In genomic region chr5:43000914-43001313, GRCh38 we compare ENCODE assay signal across 15 cellular contexts. TPM values are rescaled to one million over a fixed set of nuclear protein-coding genes. Genes with fewer than 3 reads are reported as not detected.
DNase-seq lines count a peak whose midpoint lies in the region; ATAC-seq and TF ChIP-seq lines count a peak whose summit lies in the region.
"Had no signal": no experiment of that assay in that cellular context is flagged by ENCODE, and none has a peak within 500 bp of the region (broad histone marks: within the 10 kb centered on the region; RNA-seq: fewer than 3 reads in every experiment).

No MANE protein-coding gene starts in this region.

- H3K4me3 ChIP-seq in HUES64 (ENCODE audit: low read length), result peak overlapping the region; percentile 54
- no peak overlapping the region for H3K4me3 ChIP-seq in CD8-positive, alpha-beta memory T cell (ENCODE audit: low read length)

- peaks cover 86% of the 10 kb centered on the region for H3K27me3 ChIP-seq in HUES64 (ENCODE audit: insufficient read depth, low read length)
- H3K27me3 ChIP-seq in CD8-positive, alpha-beta memory T cell (ENCODE audit: insufficient read depth, low read length, poor library complexity, severe bottlenecking), result no peaks in the 10 kb centered on the region

- BruUV-seq in Calu3 (replicated peaks; lab: Mats Ljungman, UMichigan), result no TSS peak

- H3K9ac ChIP-seq in HUES64 (ENCODE audit: low read depth, low read length), result no peak overlapping the region

- TF ChIP-seq CTCF in Calu3 (IDR thresholded peaks at IDR 0.05; ENCODE audit: unreplicated experiment), result no peak
- TF ChIP-seq CTCF in endothelial cell (IDR thresholded peaks at IDR 0.05; ENCODE audit: unreplicated experiment), result no peak

- H3K9me3 ChIP-seq in HUES64 (ENCODE audit: insufficient read depth, low read depth, low read length), result no peaks in the 10 kb centered on the region
- no peaks in the 10 kb centered on the region for H3K9me3 ChIP-seq in CD8-positive, alpha-beta memory T cell (ENCODE audit: low read length)

- intact Hi-C loops in Calu3 (cut with micrococcal nuclease; ENCODE audit: unreplicated experiment), result no loop called here

- H3K36me3 ChIP-seq in HUES64 (ENCODE audit: insufficient read depth, low read length), result no peaks in the 10 kb centered on the region
- H3K36me3 ChIP-seq in CD8-positive, alpha-beta memory T cell (ENCODE audit: insufficient read depth, low read length), result no peaks in the 10 kb centered on the region

- in situ Hi-C loops in ACHN (cut with HindIII; ENCODE audit: low pct_ligation_motif_present, low pct_unique_long_range_greater_than_20kb, low sequenced_read_pairs), result no loop called here

- DNase-seq in Calu3 (peak; percentile 56), endothelial cell (ENCODE audit: low spot score) (no peak), naive B cell (no peak), ACHN (no peak)
- no peak for DNase-seq in CD8-positive, alpha-beta memory T cell
- DNase-seq: activated naive CD8-positive, alpha-beta T cell treated with anti-CD3 and anti-CD28 coated beads, Interleukin-2, amount 10 ng/mL, durations not matched to agents 7 days and 5 days; activated T-cell treated with anti-CD3 and anti-CD28 coated beads, Interleukin-2, amount 50 U/mL, for 24 hours; central memory CD4-positive, alpha-beta T cell; GOT3; MM.1S; NCI-H2029; stimulated activated CD4-positive, alpha-beta T cell treated with anti-CD3 and anti-CD28 coated beads, Interleukin-2, amount 100 ng/mL, for 48 hours had no signal

- no peaks in the 10 kb centered on the region for H3K27me3 Mint-ChIP-seq in Calu3 (ENCODE audit: unreplicated experiment)
- peaks cover 2% of the 10 kb centered on the region for H3K27me3 Mint-ChIP-seq in endothelial cell (ENCODE audit: unreplicated experiment)
- peaks cover 18 to 21% (median 21%) of the 10 kb centered on the region in 3 donors for H3K27me3 Mint-ChIP-seq in naive B cell
- no peaks in the 10 kb centered on the region for H3K27me3 Mint-ChIP-seq in CD8-positive, alpha-beta memory T cell

- peaks cover 11% of the 10 kb centered on the region for H3K4me1 ChIP-seq in HUES64 (ENCODE audit: insufficient read depth, low read length)
- peaks cover 8% of the 10 kb centered on the region for H3K4me1 ChIP-seq in CD8-positive, alpha-beta memory T cell (ENCODE audit: insufficient read depth, low read length)

- peak overlapping the region; percentile 96 for H3K4me3 Mint-ChIP-seq in Calu3 (ENCODE audit: low read depth, unreplicated experiment)
- H3K4me3 Mint-ChIP-seq in endothelial cell (ENCODE audit: unreplicated experiment), result peak overlapping the region; percentile 65
- H3K4me3 Mint-ChIP-seq in naive B cell, result peak overlapping the region in 5 of 8 donors; percentile 26 to 82 (median 60)
- no peak overlapping the region for H3K4me3 Mint-ChIP-seq in CD8-positive, alpha-beta memory T cell

- H3K27ac Mint-ChIP-seq in Calu3 (ENCODE audit: unreplicated experiment), result peak overlapping the region; percentile 89
- peak overlapping the region; percentile 82 for H3K27ac Mint-ChIP-seq in endothelial cell (ENCODE audit: unreplicated experiment)
- H3K27ac Mint-ChIP-seq in naive B cell, result no peak overlapping the region
- peak overlapping the region in 1 of 8 donors; percentile 47 for H3K27ac Mint-ChIP-seq in CD8-positive, alpha-beta memory T cell
- H3K27ac Mint-ChIP-seq: activated naive CD8-positive, alpha-beta T cell treated with anti-CD3 and anti-CD28 coated beads, Interleukin-2, amount 10 ng/mL, durations not matched to agents 7 days and 5 days; activated T-cell treated with anti-CD3 and anti-CD28 coated beads, Interleukin-2, amount 50 U/mL, for 24 hours had no signal

- WGBS in HUES64, result 37% methylated on average over 6 of the region's 6 CpGs

- ATAC-seq in naive B cell (ENCODE audit: low read depth in 2 of 2) (no peak), GM21423 (IDR thresholded peaks at IDR 0.05; ENCODE audit: unreplicated experiment) (no peak), GM18519 (IDR thresholded peaks at IDR 0.05; ENCODE audit: low FRiP score, unreplicated experiment) (no peak)

- peaks cover 41% of the 10 kb centered on the region for H3K36me3 Mint-ChIP-seq in Calu3 (ENCODE audit: insufficient read depth, unreplicated experiment)
- H3K36me3 Mint-ChIP-seq in endothelial cell (ENCODE audit: low read depth, unreplicated experiment), result no peaks in the 10 kb centered on the region
- no peaks in the 10 kb centered on the region for H3K36me3 Mint-ChIP-seq in naive B cell
- peaks cover 0 to 6% (median 0%) of the 10 kb centered on the region in 3 donors for H3K36me3 Mint-ChIP-seq in CD8-positive, alpha-beta memory T cell

- no peak overlapping the region for H3K27ac ChIP-seq in HUES64 (ENCODE audit: low read depth, low read length)
- no peak overlapping the region for H3K27ac ChIP-seq in CD8-positive, alpha-beta memory T cell (ENCODE audit: low read depth, low read length)

- H3K9me3 Mint-ChIP-seq in Calu3 (ENCODE audit: low read depth, unreplicated experiment), result no peaks in the 10 kb centered on the region
- H3K9me3 Mint-ChIP-seq in endothelial cell (ENCODE audit: unreplicated experiment), result no peaks in the 10 kb centered on the region
- H3K9me3 Mint-ChIP-seq in naive B cell, result no peaks in the 10 kb centered on the region
- H3K9me3 Mint-ChIP-seq in CD8-positive, alpha-beta memory T cell, result no peaks in the 10 kb centered on the region
- H3K9me3 Mint-ChIP-seq: activated naive CD8-positive, alpha-beta T cell treated with anti-CD3 and anti-CD28 coated beads, Interleukin-2, amount 10 ng/mL, durations not matched to agents 7 days and 5 days; activated T-cell treated with anti-CD3 and anti-CD28 coated beads, Interleukin-2, amount 50 U/mL, for 24 hours had no signal

- CTCF ChIA-PET in Calu3 (lab: Charles Lee), result no interaction called here
- CTCF ChIA-PET in CD8-positive, alpha-beta memory T cell (lab: Charles Lee), result no interaction called here

- POLR2A ChIA-PET in CD8-positive, alpha-beta memory T cell (lab: Charles Lee), result no interaction called here

- H3K4me1 Mint-ChIP-seq in Calu3 (ENCODE audit: low read depth, unreplicated experiment) (peaks cover 12% of the 10 kb centered on the region), endothelial cell (ENCODE audit: unreplicated experiment) (peaks cover 10% of the 10 kb centered on the region), naive B cell (peaks cover 12 to 14% (median 13%) of the 10 kb centered on the region in 3 donors)
- H3K4me1 Mint-ChIP-seq in CD8-positive, alpha-beta memory T cell, result peaks cover 11 to 17% (median 11%) of the 10 kb centered on the region in 3 donors

RNA-seq across cellular contexts. Expression of gene ANXA2R, which starts 39.2 kb away (rescaled TPM):
- 8.0 and 9.4 TPM in 2 replicates for total RNA-seq in Calu3 (2022)
- polyA plus RNA-seq in HUES64 (2013, experiment 1 of 2), result 0.15 TPM
- polyA plus RNA-seq in HUES64 (2013, experiment 2 of 2), result not detected
- 1.1 TPM for total RNA-seq in endothelial cell (ENCODE audit: unreplicated experiment)
- 10 to 100 TPM; 22.2 to 46.4 (median 32.5) TPM for polyA plus RNA-seq in naive B cell (ENCODE audit: low read depth in 6 of 6)
- total RNA-seq in CD8-positive, alpha-beta memory T cell, result 1 to 10 TPM; 6.0 to 6.8 TPM
- polyA plus RNA-seq in CD8-positive, alpha-beta memory T cell, result 55.9 TPM

Comparison
In these comparisons a context has a peak if more than half of its experiments do, and no peak if none do; other contexts are left out.
1. H3K27ac Mint-ChIP-seq: peak in Calu3 (single experiment) and endothelial cell (single experiment); none in naive B cell (0 of 6).
2. H3K4me3 Mint-ChIP-seq: peak in Calu3 (single experiment), endothelial cell (single experiment) and naive B cell (5 of 8); none in CD8-positive, alpha-beta memory T cell (0 of 7).